Comparison of ENCODE assay signal across 10 cellular contexts in the genomic region with DNA sequence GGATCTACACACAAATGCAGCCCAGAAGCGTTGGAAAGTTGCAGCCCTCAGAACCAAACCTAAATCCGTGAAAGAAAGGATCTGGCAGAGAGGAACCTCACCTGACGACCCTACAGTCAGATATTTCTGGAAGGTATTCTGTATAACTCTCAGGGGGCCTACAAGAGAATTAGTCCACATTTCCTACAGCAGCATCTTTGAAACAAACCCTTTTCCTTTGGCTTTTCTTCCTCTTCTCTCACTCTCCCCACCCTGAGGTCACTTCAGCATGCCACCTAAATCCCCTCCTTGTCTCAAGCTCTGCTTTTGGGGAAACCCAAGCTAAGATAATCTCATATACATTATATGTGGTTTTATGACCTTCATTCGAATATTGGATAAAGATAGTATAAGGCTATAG.
"Had no signal": no experiment of that assay in that cellular context is flagged by ENCODE, and none has a peak within 500 bp of the region (broad histone marks: within the 10 kb centered on the region; RNA-seq: fewer than 3 reads in every experiment).

No MANE protein-coding gene starts in this region.

- H3K9ac ChIP-seq: GM23248 had no signal

- H3K4me1 ChIP-seq: HAP-1 had no signal

- FAIRE-seq: H54 had no signal

- H3K9me3 Mint-ChIP-seq: GM23338, H9, HFFc6 had no signal

- H3K27ac Mint-ChIP-seq: GM23338, H9, HFFc6 had no signal

- H3K4me2 ChIP-seq: GM23338 had no signal

- H3K4me3 ChIP-seq: GM23248, GM23338, HAP-1 had no signal

- H3K36me3 ChIP-seq: HAP-1 had no signal

- ATAC-seq: GM23338, HCT116 had no signal

- H3K9me3 ChIP-seq: HAP-1 had no signal

- H3K4me3 Mint-ChIP-seq: GM23338, H9, HFFc6 had no signal

- DNase-seq: GM23248, GOT3, H7, H9, HCEC 1CT, HFFc6 had no signal

- H3K27ac ChIP-seq: GM23248 had no signal

- H2AFZ ChIP-seq: GM23248, GM23338 had no signal
